ENCODE assay signal across 8 cellular contexts in genomic region chr5:109865636-109866035, GRCh38.
DNase-seq lines count a peak whose midpoint lies in the region; ATAC-seq lines count a peak whose summit lies in the region.

No MANE protein-coding gene starts in this region.

- H4K91ac ChIP-seq in mesenchymal stem cell (ENCODE audit: low read length) = no peak overlapping the region

- intact Hi-C loops in activated CD4-positive, alpha-beta T cell treated with anti-CD3 and anti-CD28 coated beads, Interleukin-2, amount 10 ng/mL, durations not matched to agents 24 days and 14 days (cut with micrococcal nuclease) = no loop called here

- no peak overlapping the region for H3K4me3 ChIP-seq in adipocyte (ENCODE audit: low read length)
- peak overlapping the region in 1 of 2 experiments; percentile 20 for H3K4me3 ChIP-seq in mesenchymal stem cell (ENCODE audit: insufficient read depth in 1 of 2, low read depth in 1 of 2, low read length in 2 of 2)

- H4K8ac ChIP-seq in mesenchymal stem cell (ENCODE audit: low read length) = no peak overlapping the region

- ATAC-seq in HG02763 (IDR thresholded peaks at IDR 0.05; ENCODE audit: unreplicated experiment) (no peak), left lobe of liver (no peak)

- peaks cover 28% of the 10 kb centered on the region for H3K36me3 ChIP-seq in adipocyte (ENCODE audit: control insufficient read depth, insufficient read depth, low read length, severe bottlenecking)
- peaks cover 0 to 31% of the 10 kb centered on the region in 2 experiments for H3K36me3 ChIP-seq in mesenchymal stem cell (ENCODE audit: control insufficient read depth in 1 of 2, insufficient read depth in 2 of 2, low read depth in 1 of 2, low read length in 2 of 2)

- no peak overlapping the region for H2AK5ac ChIP-seq in mesenchymal stem cell (ENCODE audit: low read length, severe bottlenecking)

- H3K27me3 Mint-ChIP-seq in activated CD4-positive, alpha-beta T cell treated with anti-CD3 and anti-CD28 coated beads, Interleukin-2, amount 10 ng/mL, durations not matched to agents 24 days and 14 days = no peaks in the 10 kb centered on the region

- no peaks in the 10 kb centered on the region for H3K9me3 Mint-ChIP-seq in activated CD4-positive, alpha-beta T cell treated with anti-CD3 and anti-CD28 coated beads, Interleukin-2, amount 10 ng/mL, durations not matched to agents 24 days and 14 days

- peak overlapping the region; percentile 14 for H3K27ac ChIP-seq in mesenchymal stem cell (ENCODE audit: low read length, poor library complexity, severe bottlenecking)

- H3K4ac ChIP-seq in mesenchymal stem cell (ENCODE audit: low read depth in 1 of 2, low read length in 2 of 2) = no peak overlapping the region

- no peak overlapping the region for H2BK12ac ChIP-seq in mesenchymal stem cell (ENCODE audit: low read length in 2 of 2)

- H3K4me1 ChIP-seq in adipocyte (ENCODE audit: control insufficient read depth, insufficient read depth, low read length) = peaks cover 9% of the 10 kb centered on the region
- peaks cover 2% of the 10 kb centered on the region for H3K4me1 ChIP-seq in mesenchymal stem cell (ENCODE audit: control insufficient read depth, insufficient read depth, low read depth, low read length)

- H3K9ac ChIP-seq in adipocyte (ENCODE audit: low read length) (no peak overlapping the region), mesenchymal stem cell (ENCODE audit: low read length) (peak overlapping the region; percentile 17)

- no peak overlapping the region for H2BK5ac ChIP-seq in mesenchymal stem cell (ENCODE audit: low read depth, low read length, poor library complexity, severe bottlenecking)

- H2AFZ ChIP-seq in mesenchymal stem cell (ENCODE audit: low read depth, low read length) = no peak overlapping the region

- 3% methylated on average over 2 of the region's 2 CpGs for WGBS in mesenchymal stem cell

- H3K9me3 ChIP-seq in adipocyte (ENCODE audit: control insufficient read depth, low read length) (no peaks in the 10 kb centered on the region), mesenchymal stem cell (ENCODE audit: control insufficient read depth, low read length) (no peaks in the 10 kb centered on the region)

- H3K27me3 ChIP-seq in adipocyte (replicated peaks; ENCODE audit: control insufficient read depth, insufficient read depth, low read length) (no peaks in the 10 kb centered on the region), mesenchymal stem cell (ENCODE audit: control insufficient read depth in 1 of 2, insufficient read depth in 1 of 2, low read length in 2 of 2) (no peaks in the 10 kb centered on the region)

- H3K14ac ChIP-seq in mesenchymal stem cell (ENCODE audit: low read length in 2 of 2) = no peak overlapping the region

- H3K18ac ChIP-seq in mesenchymal stem cell (ENCODE audit: low read depth in 1 of 2, low read length in 2 of 2) = peak overlapping the region in 1 of 2 experiments; percentile 54

- H3K36me3 Mint-ChIP-seq in activated CD4-positive, alpha-beta T cell treated with anti-CD3 and anti-CD28 coated beads, Interleukin-2, amount 10 ng/mL, durations not matched to agents 24 days and 14 days (ENCODE audit: low read depth) = peaks cover 53% of the 10 kb centered on the region

- no peak overlapping the region for H3K23ac ChIP-seq in mesenchymal stem cell (ENCODE audit: low read length in 2 of 2)

- DNase-seq in DMS 273 (lab: John Stamatoyannopoulos, UW; ENCODE audit: unreplicated experiment) (peak; percentile 44), HK-2 (ENCODE audit: unreplicated experiment) (peak; percentile 12), adipocyte (ENCODE audit: low read depth) (peak; percentile 69), mesenchymal stem cell (peak; percentile 98), middle frontal gyrus (ENCODE audit: extremely low spot score, low spot score) (no peak), left lobe of liver (ENCODE audit: low spot score) (no peak)
- DNase-seq in activated CD4-positive, alpha-beta T cell treated with anti-CD3 and anti-CD28 coated beads, Interleukin-2, amount 10 ng/mL, durations not matched to agents 24 days and 14 days = no peak

- no peak overlapping the region for H3K4me3 Mint-ChIP-seq in activated CD4-positive, alpha-beta T cell treated with anti-CD3 and anti-CD28 coated beads, Interleukin-2, amount 10 ng/mL, durations not matched to agents 24 days and 14 days

- no peak overlapping the region for H2BK120ac ChIP-seq in mesenchymal stem cell (ENCODE audit: low read depth, low read length)

- H3K27ac Mint-ChIP-seq in activated CD4-positive, alpha-beta T cell treated with anti-CD3 and anti-CD28 coated beads, Interleukin-2, amount 10 ng/mL, durations not matched to agents 24 days and 14 days = no peak overlapping the region

- peaks cover 2% of the 10 kb centered on the region for H3K79me1 ChIP-seq in mesenchymal stem cell (replicated peaks; ENCODE audit: low read length, poor library complexity, severe bottlenecking)

- H3K4me2 ChIP-seq in mesenchymal stem cell (ENCODE audit: low read length, poor library complexity, severe bottlenecking) = no peak overlapping the region

- H3K4me1 Mint-ChIP-seq in activated CD4-positive, alpha-beta T cell treated with anti-CD3 and anti-CD28 coated beads, Interleukin-2, amount 10 ng/mL, durations not matched to agents 24 days and 14 days = peaks cover 26% of the 10 kb centered on the region

- no peak overlapping the region for H2BK15ac ChIP-seq in mesenchymal stem cell (ENCODE audit: low read depth, poor library complexity, severe bottlenecking)

Comparison
In these comparisons a context has a peak if more than half of its experiments do, and no peak if none do; other contexts are left out.
1. DNase-seq: peak in DMS 273 (single experiment), HK-2 (single experiment), adipocyte (single experiment) and mesenchymal stem cell (single experiment); none in middle frontal gyrus (single experiment), left lobe of liver (single experiment) and activated CD4-positive, alpha-beta T cell treated with anti-CD3 and anti-CD28 coated beads, Interleukin-2, amount 10 ng/mL, durations not matched to agents 24 days and 14 days (single experiment).